1 cellular context compared by ENCODE assay signal in the genomic region with DNA sequence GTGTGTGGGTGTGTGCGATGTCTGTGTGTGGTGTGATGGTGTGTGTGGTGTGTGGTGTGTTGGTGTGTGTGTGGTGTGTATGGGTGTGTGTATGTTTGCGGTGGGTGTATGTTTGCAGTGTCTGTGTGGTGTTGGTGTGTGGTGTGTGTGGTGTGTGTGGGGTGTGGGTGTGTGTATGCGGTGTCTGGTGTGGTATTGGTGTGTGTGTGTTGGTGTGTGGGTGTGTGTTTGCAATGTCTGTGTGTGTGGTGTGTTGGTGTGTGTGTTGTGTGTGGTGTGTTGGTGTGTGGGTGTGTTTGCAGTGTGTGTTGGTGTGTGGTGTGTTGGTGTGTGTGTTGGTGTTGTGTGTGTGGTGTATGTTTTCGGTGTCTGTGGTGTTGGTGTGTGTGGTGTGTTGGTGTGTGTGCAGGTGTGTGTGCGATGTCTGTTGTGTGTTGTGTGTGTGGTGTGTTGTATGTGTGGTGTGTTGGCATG.
TF ChIP-seq lines count a peak whose summit lies in the region.

No MANE protein-coding gene starts in this region.

TF ChIP-seq in GM23338, 12 proteins besides CTCF, POLR2A, EP300 and RAD21:
- TF ChIP-seq, protein P1, sequence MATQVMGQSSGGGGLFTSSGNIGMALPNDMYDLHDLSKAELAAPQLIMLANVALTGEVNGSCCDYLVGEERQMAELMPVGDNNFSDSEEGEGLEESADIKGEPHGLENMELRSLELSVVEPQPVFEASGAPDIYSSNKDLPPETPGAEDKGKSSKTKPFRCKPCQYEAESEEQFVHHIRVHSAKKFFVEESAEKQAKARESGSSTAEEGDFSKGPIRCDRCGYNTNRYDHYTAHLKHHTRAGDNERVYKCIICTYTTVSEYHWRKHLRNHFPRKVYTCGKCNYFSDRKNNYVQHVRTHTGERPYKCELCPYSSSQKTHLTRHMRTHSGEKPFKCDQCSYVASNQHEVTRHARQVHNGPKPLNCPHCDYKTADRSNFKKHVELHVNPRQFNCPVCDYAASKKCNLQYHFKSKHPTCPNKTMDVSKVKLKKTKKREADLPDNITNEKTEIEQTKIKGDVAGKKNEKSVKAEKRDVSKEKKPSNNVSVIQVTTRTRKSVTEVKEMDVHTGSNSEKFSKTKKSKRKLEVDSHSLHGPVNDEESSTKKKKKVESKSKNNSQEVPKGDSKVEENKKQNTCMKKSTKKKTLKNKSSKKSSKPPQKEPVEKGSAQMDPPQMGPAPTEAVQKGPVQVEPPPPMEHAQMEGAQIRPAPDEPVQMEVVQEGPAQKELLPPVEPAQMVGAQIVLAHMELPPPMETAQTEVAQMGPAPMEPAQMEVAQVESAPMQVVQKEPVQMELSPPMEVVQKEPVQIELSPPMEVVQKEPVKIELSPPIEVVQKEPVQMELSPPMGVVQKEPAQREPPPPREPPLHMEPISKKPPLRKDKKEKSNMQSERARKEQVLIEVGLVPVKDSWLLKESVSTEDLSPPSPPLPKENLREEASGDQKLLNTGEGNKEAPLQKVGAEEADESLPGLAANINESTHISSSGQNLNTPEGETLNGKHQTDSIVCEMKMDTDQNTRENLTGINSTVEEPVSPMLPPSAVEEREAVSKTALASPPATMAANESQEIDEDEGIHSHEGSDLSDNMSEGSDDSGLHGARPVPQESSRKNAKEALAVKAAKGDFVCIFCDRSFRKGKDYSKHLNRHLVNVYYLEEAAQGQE (IDR thresholded peaks at IDR 0.05; ENCODE audit: unreplicated experiment): no peak
- TF ChIP-seq, protein P2, sequence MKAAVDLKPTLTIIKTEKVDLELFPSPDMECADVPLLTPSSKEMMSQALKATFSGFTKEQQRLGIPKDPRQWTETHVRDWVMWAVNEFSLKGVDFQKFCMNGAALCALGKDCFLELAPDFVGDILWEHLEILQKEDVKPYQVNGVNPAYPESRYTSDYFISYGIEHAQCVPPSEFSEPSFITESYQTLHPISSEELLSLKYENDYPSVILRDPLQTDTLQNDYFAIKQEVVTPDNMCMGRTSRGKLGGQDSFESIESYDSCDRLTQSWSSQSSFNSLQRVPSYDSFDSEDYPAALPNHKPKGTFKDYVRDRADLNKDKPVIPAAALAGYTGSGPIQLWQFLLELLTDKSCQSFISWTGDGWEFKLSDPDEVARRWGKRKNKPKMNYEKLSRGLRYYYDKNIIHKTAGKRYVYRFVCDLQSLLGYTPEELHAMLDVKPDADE (IDR thresholded peaks at IDR 0.05): no peak
- no peak for TF ChIP-seq CREB1 (CRISPR knock-in tag; IDR thresholded peaks at IDR 0.05; ENCODE audit: low read depth)
- TF ChIP-seq ZNF331 (CRISPR knock-in tag; IDR thresholded peaks at IDR 0.05; ENCODE audit: low read depth): no peak
